Comparison of ENCODE assay signal across 8 cellular contexts in the genomic region with DNA sequence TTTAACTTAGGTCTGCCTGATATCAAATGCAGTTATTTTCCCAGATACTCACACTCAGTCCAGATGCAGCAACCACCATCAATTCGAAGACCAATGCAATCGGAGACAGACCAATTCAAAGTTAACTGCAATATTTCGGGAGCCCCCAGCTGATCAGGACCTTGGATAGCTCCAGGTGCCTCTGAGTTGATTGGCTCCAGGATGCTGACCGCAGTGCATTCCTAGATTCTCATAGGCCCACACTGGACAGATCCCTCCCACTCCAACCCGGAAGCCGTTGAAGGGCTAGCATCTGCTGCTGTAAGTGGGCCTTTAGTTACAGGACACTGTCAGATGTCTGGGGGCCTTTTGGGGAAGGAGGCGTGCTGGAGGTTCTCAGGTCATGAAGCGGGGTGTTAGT.
DNase-seq lines count a peak whose midpoint lies in the region; ATAC-seq, FAIRE-seq and TF ChIP-seq lines count a peak whose summit lies in the region.

No MANE protein-coding gene starts in this region.

- H3K36me3 Mint-ChIP-seq in activated T-cell treated with anti-CD3 and anti-CD28 coated beads, Interleukin-2, amount 50 U/mL, for 72 hours (ENCODE audit: insufficient read depth in 2 of 2): no peaks in the 10 kb centered on the region

- no peak for TF ChIP-seq POLR2A in GM12892 (IDR thresholded peaks at IDR 0.05; ENCODE audit: low read depth, low read length)

- H3K4me1 Mint-ChIP-seq in activated T-cell treated with anti-CD3 and anti-CD28 coated beads, Interleukin-2, amount 50 U/mL, for 72 hours (ENCODE audit: low read depth): no peaks in the 10 kb centered on the region

- H3K9me3 Mint-ChIP-seq in activated T-cell treated with anti-CD3 and anti-CD28 coated beads, Interleukin-2, amount 50 U/mL, for 72 hours: no peaks in the 10 kb centered on the region

- H3K4me3 Mint-ChIP-seq in activated T-cell treated with anti-CD3 and anti-CD28 coated beads, Interleukin-2, amount 50 U/mL, for 72 hours: no peak overlapping the region

- ATAC-seq in activated T-cell treated with anti-CD3 and anti-CD28 coated beads, Interleukin-2, amount 50 U/mL, for 72 hours (replicated peaks in 1 of 2): peak; percentile 39 to 53
- no peak for ATAC-seq in GM18511 (IDR thresholded peaks at IDR 0.05; ENCODE audit: unreplicated experiment)
- no peak for ATAC-seq in GM18867 (IDR thresholded peaks at IDR 0.05; ENCODE audit: unreplicated experiment)

- H3K27ac Mint-ChIP-seq in activated T-cell treated with anti-CD3 and anti-CD28 coated beads, Interleukin-2, amount 50 U/mL, for 72 hours: no peak overlapping the region

- FAIRE-seq in GM12892 (lab: Jason Lieb, UNC): no peak

- DNase-seq in GM12892 (ENCODE audit: insufficient read length): peak; percentile 19
- DNase-seq in MV-4-11 (lab: John Stamatoyannopoulos, UW): peak; percentile 82
- DNase-seq in activated T-cell treated with anti-CD3 and anti-CD28 coated beads, Interleukin-2, amount 50 U/mL, for 72 hours: peak; percentile 32 to 34
- DNase-seq in iPS DF 4.7 (ENCODE audit: extremely low read depth, low spot score): peak; percentile 76
- DNase-seq in stimulated activated CD8-positive, alpha-beta memory T cell treated with anti-CD3 and anti-CD28 coated beads, Interleukin-12 subunit alpha, Interleukin-12 subunit beta, amount 100 ng/mL, for 24 hours (ENCODE audit: extremely low read depth): peak; percentile 2
- DNase-seq in pons (ENCODE audit: low spot score): no peak

- H3K27me3 Mint-ChIP-seq in activated T-cell treated with anti-CD3 and anti-CD28 coated beads, Interleukin-2, amount 50 U/mL, for 72 hours (ENCODE audit: low read depth): peaks cover 48% of the 10 kb centered on the region

Comparison
In these comparisons a context has a peak if more than half of its experiments do, and no peak if none do; other contexts are left out.
1. ATAC-seq: peak in activated T-cell treated with anti-CD3 and anti-CD28 coated beads, Interleukin-2, amount 50 U/mL, for 72 hours (2 of 2); none in GM18511 (single experiment) and GM18867 (single experiment).